ENCODE assay signal across 27 cellular contexts in genomic region chrX:25196221-25196620, GRCh38.
"Had no signal": no experiment of that assay in that cellular context is flagged by ENCODE, and none has a peak within 500 bp of the region (broad histone marks: within the 10 kb centered on the region; RNA-seq: fewer than 3 reads in every experiment).

No MANE protein-coding gene starts in this region.

- H3K4me1 ChIP-seq: stomach, suprapubic skin, testis, thyroid gland, tibial artery, tibial nerve, transverse colon, upper lobe of left lung, upper lobe of right lung, uterus, vagina had no signal

- FAIRE-seq: urothelium cell line had no signal

- DNase-seq: stimulated activated CD4-positive, alpha-beta T cell treated with anti-CD3 and anti-CD28 coated beads, Interleukin-2, amount 100 ng/mL, for 48 hours; stimulated activated CD4-positive, alpha-beta T cell treated with anti-CD3 and anti-CD28 coated beads, Interleukin-4, amount 100 ng/mL, for 1 hour; stimulated activated CD4-positive, alpha-beta T cell treated with anti-CD3 and anti-CD28 coated beads, Interleukin-4, amount 100 ng/mL, for 24 hours; stimulated activated CD4-positive, alpha-beta T cell treated with anti-CD3 and anti-CD28 coated beads, Interleukin-4, amount 100 ng/mL, for 4 hours; stimulated activated CD8-positive, alpha-beta memory T cell treated with anti-CD3 and anti-CD28 coated beads, Interleukin-4, amount 100 ng/mL, for 48 hours; stimulated activated naive B cell treated with anti-CD40 and anti-IgM and Interleukin-4, amounts not matched to agents 10 μg/mL and 1 μg/mL and 100 μg/mL, for 72 hours; stimulated activated naive CD4-positive, alpha-beta T cell; stimulated activated naive CD4-positive, alpha-beta T cell treated with Interleukin-2 at 50 U/mL for 16 hours; stimulated activated naive CD8-positive, alpha-beta T cell treated with anti-CD3 and anti-CD28 coated beads, Interleukin-15, amount 100 ng/mL, for 72 hours; stimulated activated naive CD8-positive, alpha-beta T cell treated with anti-CD3 and anti-CD28 coated beads, Interleukin-15, Interleukin-2, amounts not matched to agents 100 U/mL and 50 U/mL, for 24 hours; stomach; substantia nigra; testis; thyroid gland; tibial artery; transverse colon; trophoblast cell; upper lobe of left lung; upper lobe of right lung; uterus had no signal

- H3K27me3 ChIP-seq: stomach, suprapubic skin, testis, thyroid gland, tibial artery, tibial nerve, transverse colon, upper lobe of left lung, upper lobe of right lung, uterus, vagina had no signal

- H3K36me3 ChIP-seq: stomach, suprapubic skin, thoracic aorta, thyroid gland, tibial artery, tibial nerve, transverse colon, upper lobe of left lung, upper lobe of right lung, uterus, vagina had no signal

- ATAC-seq: stimulated activated effector memory CD8-positive, alpha-beta T cell treated with anti-CD3 and anti-CD28 coated beads, Interleukin-12 subunit alpha, Interleukin-12 subunit beta, amount 100 ng/mL, for 72 hours; stimulated activated memory B cell treated with anti-CD40 and anti-IgM and Interleukin-4, amounts not matched to agents 10 μg/mL and 1 μg/mL and 100 μg/mL, for 72 hours; stimulated activated naive B cell treated with anti-CD40 and anti-IgM and Interleukin-4, amounts not matched to agents 10 μg/mL and 1 μg/mL and 100 μg/mL, for 72 hours; stimulated activated naive CD8-positive, alpha-beta T cell treated with anti-CD3 and anti-CD28 coated beads, Interleukin-15, amount 100 ng/mL, for 72 hours; stimulated activated naive CD8-positive, alpha-beta T cell treated with anti-CD3 and anti-CD28 coated beads, Interleukin-15, Interleukin-2, amounts not matched to agents 100 U/mL and 50 U/mL, for 24 hours; upper lobe of right lung had no signal

- H3K9me3 ChIP-seq: stomach, suprapubic skin, testis, thoracic aorta, thyroid gland, tibial artery, tibial nerve, transverse colon, upper lobe of left lung, upper lobe of right lung, uterus, vagina had no signal

- H3K4me3 ChIP-seq: stomach, suprapubic skin, testis, thoracic aorta, thyroid gland, tibial artery, tibial nerve, transverse colon, upper lobe of left lung, upper lobe of right lung, uterus, vagina had no signal

- H3K27ac ChIP-seq: stomach, suprapubic skin, testis, thoracic aorta, thyroid gland, tibial artery, tibial nerve, transverse colon, upper lobe of left lung, upper lobe of right lung, uterus, vagina had no signal
